In the genomic region with DNA sequence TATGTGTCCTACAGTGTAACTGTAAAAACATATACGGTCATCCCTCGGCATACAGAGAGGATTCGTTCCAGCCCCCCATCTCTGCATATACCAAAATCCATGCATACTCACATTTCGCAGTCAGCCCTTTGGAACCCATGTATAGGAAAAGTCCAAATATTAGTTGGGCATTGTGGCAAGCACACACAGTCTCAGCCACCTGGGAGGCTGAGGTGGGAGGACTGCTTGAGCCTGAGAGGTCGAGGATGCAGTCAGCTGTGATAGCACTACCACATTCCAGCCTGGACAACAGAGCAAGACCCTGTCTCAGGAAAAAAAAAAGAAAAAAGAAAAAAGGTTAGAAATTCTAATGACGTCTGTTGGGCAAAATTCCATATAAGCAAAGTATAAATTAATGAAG, we compare ENCODE assay signal across 15 cellular contexts. TPM values are rescaled to one million over a fixed set of nuclear protein-coding genes. Genes with fewer than 3 reads are reported as not detected.
DNase-seq lines count a peak whose midpoint lies in the region; ATAC-seq and TF ChIP-seq lines count a peak whose summit lies in the region.
"Had no signal": no experiment of that assay in that cellular context is flagged by ENCODE, and none has a peak within 500 bp of the region (broad histone marks: within the 10 kb centered on the region; RNA-seq: fewer than 3 reads in every experiment).

No MANE protein-coding gene starts in this region.

- intact Hi-C loops in activated CD4-positive, alpha-beta T cell treated with anti-CD3 and anti-CD28 coated beads, Interleukin-2, amount 10 ng/mL, durations not matched to agents 24 days and 14 days (cut with micrococcal nuclease), result no loop called here

- no peak for ATAC-seq in activated T-helper 17 cell treated with anti-CD3 and anti-CD28 coated beads, Interleukin-2, amount 50 U/mL, for 72 hours (replicated peaks)
- ATAC-seq: CD8-positive, alpha-beta T cell; HepG2 had no signal

- H3K27me3 Mint-ChIP-seq in activated CD4-positive, alpha-beta T cell treated with anti-CD3 and anti-CD28 coated beads, Interleukin-2, amount 10 ng/mL, durations not matched to agents 24 days and 14 days, result no peaks in the 10 kb centered on the region
- peaks cover 3% of the 10 kb centered on the region for H3K27me3 Mint-ChIP-seq in activated T-helper 17 cell treated with anti-CD3 and anti-CD28 coated beads, Interleukin-2, amount 50 U/mL, for 72 hours
- H3K27me3 Mint-ChIP-seq in nephron progenitor cell (ENCODE audit: low read depth, poor library complexity), result peaks cover 5% of the 10 kb centered on the region

- H3K27ac Mint-ChIP-seq in activated CD4-positive, alpha-beta T cell treated with anti-CD3 and anti-CD28 coated beads, Interleukin-2, amount 10 ng/mL, durations not matched to agents 24 days and 14 days, result no peak overlapping the region
- no peak overlapping the region for H3K27ac Mint-ChIP-seq in activated T-helper 17 cell treated with anti-CD3 and anti-CD28 coated beads, Interleukin-2, amount 50 U/mL, for 72 hours
- H3K27ac Mint-ChIP-seq in nephron progenitor cell, result peak overlapping the region; percentile 23
- H3K27ac Mint-ChIP-seq: B cell; CD14-positive monocyte; CD8-positive, alpha-beta T cell had no signal

- TF ChIP-seq CTCF in nephron progenitor cell (IDR thresholded peaks at IDR 0.05), result no peak

- H3K4me1 Mint-ChIP-seq in activated CD4-positive, alpha-beta T cell treated with anti-CD3 and anti-CD28 coated beads, Interleukin-2, amount 10 ng/mL, durations not matched to agents 24 days and 14 days, result peaks cover 15% of the 10 kb centered on the region
- H3K4me1 Mint-ChIP-seq in activated T-helper 17 cell treated with anti-CD3 and anti-CD28 coated beads, Interleukin-2, amount 50 U/mL, for 72 hours, result peaks cover 5% of the 10 kb centered on the region
- no peaks in the 10 kb centered on the region for H3K4me1 Mint-ChIP-seq in nephron progenitor cell
- H3K4me1 Mint-ChIP-seq: B cell had no signal

- no peaks in the 10 kb centered on the region for H3K9me3 Mint-ChIP-seq in activated CD4-positive, alpha-beta T cell treated with anti-CD3 and anti-CD28 coated beads, Interleukin-2, amount 10 ng/mL, durations not matched to agents 24 days and 14 days
- no peaks in the 10 kb centered on the region for H3K9me3 Mint-ChIP-seq in activated T-helper 17 cell treated with anti-CD3 and anti-CD28 coated beads, Interleukin-2, amount 50 U/mL, for 72 hours
- peaks cover 5% of the 10 kb centered on the region for H3K9me3 Mint-ChIP-seq in nephron progenitor cell

- no peak for DNase-seq in activated CD4-positive, alpha-beta T cell treated with anti-CD3 and anti-CD28 coated beads, Interleukin-2, amount 10 ng/mL, durations not matched to agents 24 days and 14 days
- no peak for DNase-seq in activated CD4-positive, alpha-beta T cell treated with anti-CD3 and anti-CD28 coated beads, Interleukin-2, amount 50 U/mL, for 4 hours
- DNase-seq in nephron progenitor cell (no peak), T-helper 9 cell (no peak), EL (no peak)
- no peak for DNase-seq in central memory CD4-positive, alpha-beta T cell
- DNase-seq: CD8-positive, alpha-beta T cell; COR-L47; DMS153; DMS79 treated with DMSO at 0.1 percent for 48 hours; GDM1 had no signal

- no peaks in the 10 kb centered on the region for H3K36me3 Mint-ChIP-seq in activated CD4-positive, alpha-beta T cell treated with anti-CD3 and anti-CD28 coated beads, Interleukin-2, amount 10 ng/mL, durations not matched to agents 24 days and 14 days (ENCODE audit: low read depth)
- no peaks in the 10 kb centered on the region for H3K36me3 Mint-ChIP-seq in activated T-helper 17 cell treated with anti-CD3 and anti-CD28 coated beads, Interleukin-2, amount 50 U/mL, for 72 hours (ENCODE audit: low read depth)
- peaks cover 5% of the 10 kb centered on the region for H3K36me3 Mint-ChIP-seq in nephron progenitor cell (ENCODE audit: low read depth)
- H3K36me3 Mint-ChIP-seq: CD14-positive monocyte; CD8-positive, alpha-beta T cell had no signal

- H3K4me3 Mint-ChIP-seq in activated CD4-positive, alpha-beta T cell treated with anti-CD3 and anti-CD28 coated beads, Interleukin-2, amount 10 ng/mL, durations not matched to agents 24 days and 14 days, result peak overlapping the region; percentile 16
- peak overlapping the region; percentile 1 for H3K4me3 Mint-ChIP-seq in activated T-helper 17 cell treated with anti-CD3 and anti-CD28 coated beads, Interleukin-2, amount 50 U/mL, for 72 hours
- no peak overlapping the region for H3K4me3 Mint-ChIP-seq in nephron progenitor cell
- H3K4me3 Mint-ChIP-seq: B cell; CD14-positive monocyte; CD8-positive, alpha-beta T cell had no signal

RNA-seq across cellular contexts. Expression of gene MDH2, which starts 29.1 kb away (rescaled TPM):
- total RNA-seq in activated CD4-positive, alpha-beta T cell treated with anti-CD3 and anti-CD28 coated beads, Interleukin-2, amount 10 ng/mL, durations not matched to agents 24 days and 14 days, result 291 and 293 TPM in 2 replicates
- total RNA-seq in activated T-helper 17 cell treated with anti-CD3 and anti-CD28 coated beads, Interleukin-2, amount 50 U/mL, for 72 hours, result 100 to 1,000 TPM; 155 to 231 TPM

RNA-seq across cellular contexts. Expression of gene STYXL1, which starts 29.2 kb away (rescaled TPM):
- 30.9 and 33.6 TPM in 2 replicates for total RNA-seq in activated CD4-positive, alpha-beta T cell treated with anti-CD3 and anti-CD28 coated beads, Interleukin-2, amount 10 ng/mL, durations not matched to agents 24 days and 14 days
- total RNA-seq in activated T-helper 17 cell treated with anti-CD3 and anti-CD28 coated beads, Interleukin-2, amount 50 U/mL, for 72 hours, result 10 to 100 TPM; 31.0 to 31.1 TPM
